8 cellular contexts compared by ENCODE assay signal in genomic region chr11:19951558-19952083, GRCh38.
A peak's percentile ranks its signal among the peaks of the same experiment; 100 is the strongest.
DNase-seq lines count a peak whose midpoint lies in the region; ATAC-seq and TF ChIP-seq lines count a peak whose summit lies in the region.

No MANE protein-coding gene starts in this region.

- H3K27ac ChIP-seq in DND-41 (ENCODE audit: low read length), result no peak overlapping the region

- no peaks in the 10 kb centered on the region for H3K9me3 ChIP-seq in DND-41 (ENCODE audit: insufficient read depth, low read length, severe bottlenecking)

- H3K4me1 ChIP-seq in DND-41 (ENCODE audit: insufficient read depth, low read length), result no peaks in the 10 kb centered on the region

- H3K79me2 ChIP-seq in DND-41 (ENCODE audit: insufficient read depth, low read length), result no peaks in the 10 kb centered on the region

- H3K9ac ChIP-seq in DND-41 (ENCODE audit: low read depth, low read length), result no peak overlapping the region

- H3K4me1 Mint-ChIP-seq in stimulated activated naive B cell treated with anti-CD40 and anti-IgM and Interleukin-4, amounts not matched to agents 10 μg/mL and 1 μg/mL and 100 μg/mL, for 72 hours, result peaks cover 18 to 33% of the 10 kb centered on the region in 2 donors

- peak; percentile 74 for TF ChIP-seq CTCF in DND-41 (IDR thresholded peaks at IDR 0.05; ENCODE audit: borderline replicate concordance, extremely low read depth, low read length, poor library complexity, severe bottlenecking)

- H3K9me3 Mint-ChIP-seq in stimulated activated naive B cell treated with anti-CD40 and anti-IgM and Interleukin-4, amounts not matched to agents 10 μg/mL and 1 μg/mL and 100 μg/mL, for 72 hours, result no peaks in the 10 kb centered on the region

- H3K4me2 ChIP-seq in DND-41 (ENCODE audit: insufficient read depth, low read length), result no peak overlapping the region

- no peak overlapping the region for H3K4me3 ChIP-seq in DND-41 (ENCODE audit: low read depth in 1 of 2, low read length in 2 of 2)

- peaks cover 23% of the 10 kb centered on the region for H3K27me3 ChIP-seq in DND-41 (ENCODE audit: insufficient read depth, low read length, poor library complexity)

- no peak overlapping the region for H2AFZ ChIP-seq in DND-41 (ENCODE audit: low read depth, low read length)

- peak; percentile 45; the same call in 1 of the 3 replicates for ATAC-seq in DND-41 (ENCODE audit: insufficient read depth, low read depth)
- peak; percentile 94 for ATAC-seq in GM19395 (IDR thresholded peaks at IDR 0.05; ENCODE audit: unreplicated experiment)
- ATAC-seq in HG03280 (IDR thresholded peaks at IDR 0.05; ENCODE audit: unreplicated experiment), result peak; percentile 84
- ATAC-seq in stimulated activated naive B cell treated with anti-CD40 and anti-IgM and Interleukin-4, amounts not matched to agents 10 μg/mL and 1 μg/mL and 100 μg/mL, for 72 hours (replicated peaks), result peak; percentile 90 to 94

- H3K36me3 Mint-ChIP-seq in stimulated activated naive B cell treated with anti-CD40 and anti-IgM and Interleukin-4, amounts not matched to agents 10 μg/mL and 1 μg/mL and 100 μg/mL, for 72 hours, result no peaks in the 10 kb centered on the region

- H3K4me3 Mint-ChIP-seq in stimulated activated naive B cell treated with anti-CD40 and anti-IgM and Interleukin-4, amounts not matched to agents 10 μg/mL and 1 μg/mL and 100 μg/mL, for 72 hours, result peak overlapping the region; percentile 67 to 68

- peak overlapping the region; percentile 73 for H3K27ac Mint-ChIP-seq in stimulated activated naive B cell treated with anti-CD40 and anti-IgM and Interleukin-4, amounts not matched to agents 10 μg/mL and 1 μg/mL and 100 μg/mL, for 72 hours

- intact Hi-C loops in posterior vena cava (cut with DNase I), result loop anchor here (1.0 to 10.0 kb wide), 2 partner anchors 163 to 176 kb away; no protein-coding TSS in a partner anchor

- no peaks in the 10 kb centered on the region for H3K36me3 ChIP-seq in DND-41 (ENCODE audit: insufficient read depth, low read length)

- DNase-seq in DND-41 (no peak), NCI-H510A (lab: John Stamatoyannopoulos, UW) (peak; percentile 21), astrocyte of the hippocampus (ENCODE audit: low read depth, low spot score) (peak; percentile 80), iPS-NIHi7 (ENCODE audit: extremely low spot score) (peak; percentile 43), posterior vena cava (ENCODE audit: low spot score) (no peak)
- DNase-seq in stimulated activated naive B cell treated with anti-CD40 and anti-IgM and Interleukin-4, amounts not matched to agents 10 μg/mL and 1 μg/mL and 100 μg/mL, for 72 hours, result peak; percentile 25

- H4K20me1 ChIP-seq in DND-41 (ENCODE audit: insufficient read depth, low read length), result no peaks in the 10 kb centered on the region

- H3K27me3 Mint-ChIP-seq in stimulated activated naive B cell treated with anti-CD40 and anti-IgM and Interleukin-4, amounts not matched to agents 10 μg/mL and 1 μg/mL and 100 μg/mL, for 72 hours, result peaks cover 11 to 35% of the 10 kb centered on the region in 2 donors

Comparison
In these comparisons a context has a peak if more than half of its experiments do, and no peak if none do; other contexts are left out.
1. DNase-seq: peak in NCI-H510A (single experiment), astrocyte of the hippocampus (single experiment), iPS-NIHi7 (single experiment) and stimulated activated naive B cell treated with anti-CD40 and anti-IgM and Interleukin-4, amounts not matched to agents 10 μg/mL and 1 μg/mL and 100 μg/mL, for 72 hours (single experiment); none in DND-41 (single experiment) and posterior vena cava (single experiment).
2. Peak in every context shown above with its lines, with median percentiles within 50 percentile points of each other: ATAC-seq.